In genomic region chr5:103938151-103938671, GRCh38 we compare ENCODE assay signal across 16 cellular contexts.
DNase-seq lines count a peak whose midpoint lies in the region; ATAC-seq and TF ChIP-seq lines count a peak whose summit lies in the region.
"Had no signal": no experiment of that assay in that cellular context is flagged by ENCODE, and none has a peak within 500 bp of the region (broad histone marks: within the 10 kb centered on the region; RNA-seq: fewer than 3 reads in every experiment).

No MANE protein-coding gene starts in this region.

- no peaks in the 10 kb centered on the region for H3K79me2 ChIP-seq in ACC112 (ENCODE audit: control insufficient read depth, insufficient read depth, low read length, unreplicated experiment)

- no CpG with 5 or more reads among the region's 5 CpGs for WGBS in neuronal stem cell (ENCODE audit: extremely low coverage in 2 of 2, insufficient read length in 2 of 2, insufficient replicate concordance in 1 of 2), 2 donors

- H3K9me3 ChIP-seq in neuronal stem cell (replicated peaks in 1 of 2; ENCODE audit: control insufficient read depth in 2 of 2, insufficient read depth in 1 of 2, low read depth in 1 of 2, low read length in 2 of 2) (no peaks in the 10 kb centered on the region), uterus (no peaks in the 10 kb centered on the region)
- H3K9me3 ChIP-seq: MG63 had no signal

- H2BK12ac ChIP-seq in neuronal stem cell (ENCODE audit: low read length): no peak overlapping the region

- POLR2A ChIA-PET in activated CD8-positive, alpha-beta T cell treated with anti-CD3 and anti-CD28 coated beads, Interleukin-2, amount 10 ng/mL, durations not matched to agents 7 days and 5 days (lab: Charles Lee): no interaction called here

- TF ChIP-seq CTCF in uterus (IDR thresholded peaks at IDR 0.05): no peak

- H3K23ac ChIP-seq in neuronal stem cell (ENCODE audit: low read depth, low read length, poor library complexity): no peak overlapping the region

- intact Hi-C loops in uterus (cut with DNase I; ENCODE audit: low total_unique reads): no loop called here

- H4K8ac ChIP-seq in neuronal stem cell (ENCODE audit: low read depth, low read length): no peak overlapping the region

- H2AK5ac ChIP-seq in neuronal stem cell (ENCODE audit: low read depth, low read length): no peak overlapping the region

- H3K4me3 ChIP-seq in ACC112 (ENCODE audit: low read depth, low read length) (no peak overlapping the region), neuronal stem cell (ENCODE audit: low read length in 2 of 2) (no peak overlapping the region), uterus (no peak overlapping the region)
- H3K4me3 ChIP-seq: MG63 had no signal

- CTCF ChIA-PET in activated CD8-positive, alpha-beta T cell treated with anti-CD3 and anti-CD28 coated beads, Interleukin-2, amount 10 ng/mL, durations not matched to agents 7 days and 5 days (lab: Charles Lee): no interaction called here

- H4K91ac ChIP-seq in neuronal stem cell (ENCODE audit: low read depth, low read length, poor library complexity): no peak overlapping the region

- no peak for ATAC-seq in activated CD8-positive, alpha-beta T cell treated with anti-CD3 and anti-CD28 coated beads, Interleukin-2, amount 10 ng/mL, durations not matched to agents 7 days and 5 days
- ATAC-seq: CD8-positive, alpha-beta T cell; HepG2 had no signal

- H2AFZ ChIP-seq in ACC112 (ENCODE audit: low read length, unreplicated experiment) (peak overlapping the region; percentile 33), neuronal stem cell (ENCODE audit: low read length) (peak overlapping the region; percentile 41)

- H2BK5ac ChIP-seq in neuronal stem cell (ENCODE audit: low read length): no peak overlapping the region

- H3K4ac ChIP-seq in neuronal stem cell (ENCODE audit: low read length): no peak overlapping the region

- peak; percentile 58 for DNase-seq in NCI-H146 (lab: John Stamatoyannopoulos, UW)
- DNase-seq in fibroblast of peridontal ligament (ENCODE audit: extremely low read depth): peak; percentile 75
- DNase-seq in neuronal stem cell (ENCODE audit: low spot score): no peak
- no peak for DNase-seq in cerebellum (ENCODE audit: low spot score)
- no peak for DNase-seq in activated CD4-positive, alpha-beta T cell treated with anti-CD3 and anti-CD28 coated beads for 48 hours
- DNase-seq in activated CD8-positive, alpha-beta T cell treated with anti-CD3 and anti-CD28 coated beads, Interleukin-2, amount 10 ng/mL, durations not matched to agents 7 days and 5 days: no peak
- DNase-seq in uterus: no peak
- DNase-seq: CD8-positive, alpha-beta T cell; MG63; NCI-H1105; NCI-H2029; NCI-H510A treated with DMSO at 0.1 percent for 48 hours; NK-92 treated with Interleukin-12 subunit alpha and Interleukin-12 subunit beta, amount 100 ng/mL, for 24 hours had no signal

- H3K9ac ChIP-seq in neuronal stem cell (ENCODE audit: low read depth, low read length, poor library complexity): no peak overlapping the region
- H3K9ac ChIP-seq: KMS-11 had no signal

- no peak overlapping the region for H3K14ac ChIP-seq in neuronal stem cell (ENCODE audit: low read length)

- no peaks in the 10 kb centered on the region for H3K4me1 Mint-ChIP-seq in activated CD8-positive, alpha-beta T cell treated with anti-CD3 and anti-CD28 coated beads, Interleukin-2, amount 10 ng/mL, durations not matched to agents 7 days and 5 days (ENCODE audit: low read depth)

- no peaks in the 10 kb centered on the region for H3K36me3 Mint-ChIP-seq in activated CD8-positive, alpha-beta T cell treated with anti-CD3 and anti-CD28 coated beads, Interleukin-2, amount 10 ng/mL, durations not matched to agents 7 days and 5 days (ENCODE audit: low read depth)
- H3K36me3 Mint-ChIP-seq: CD8-positive, alpha-beta T cell had no signal

- H2BK15ac ChIP-seq in neuronal stem cell (ENCODE audit: low read length): no peak overlapping the region

- H3K4me1 ChIP-seq in ACC112 (ENCODE audit: control insufficient read depth, insufficient read depth, low read length, unreplicated experiment) (no peaks in the 10 kb centered on the region), neuronal stem cell (ENCODE audit: control insufficient read depth in 2 of 2, insufficient read depth in 1 of 2, low read depth in 1 of 2, low read length in 2 of 2) (no peaks in the 10 kb centered on the region), uterus (no peaks in the 10 kb centered on the region)

- no peak overlapping the region for H3K27ac Mint-ChIP-seq in activated CD8-positive, alpha-beta T cell treated with anti-CD3 and anti-CD28 coated beads, Interleukin-2, amount 10 ng/mL, durations not matched to agents 7 days and 5 days
- H3K27ac Mint-ChIP-seq: CD8-positive, alpha-beta T cell had no signal

- no peak overlapping the region for H3K27ac ChIP-seq in ACC112 (ENCODE audit: low read depth, low read length)
- no peak overlapping the region for H3K27ac ChIP-seq in neuronal stem cell (replicated peaks; ENCODE audit: low read length)
- H3K27ac ChIP-seq in uterus: no peak overlapping the region
- H3K27ac ChIP-seq: KMS-11 had no signal

- no peaks in the 10 kb centered on the region for H3K27me3 Mint-ChIP-seq in activated CD8-positive, alpha-beta T cell treated with anti-CD3 and anti-CD28 coated beads, Interleukin-2, amount 10 ng/mL, durations not matched to agents 7 days and 5 days (ENCODE audit: low read depth)

- no peak overlapping the region for H3K4me2 ChIP-seq in neuronal stem cell (ENCODE audit: insufficient read depth, low read length, poor library complexity, severe bottlenecking)
- H3K4me2 ChIP-seq: KMS-11 had no signal

- no peak overlapping the region for H3K4me3 Mint-ChIP-seq in activated CD8-positive, alpha-beta T cell treated with anti-CD3 and anti-CD28 coated beads, Interleukin-2, amount 10 ng/mL, durations not matched to agents 7 days and 5 days
- H3K4me3 Mint-ChIP-seq: CD8-positive, alpha-beta T cell had no signal

- no peak for TF ChIP-seq POLR2A in uterus (IDR thresholded peaks at IDR 0.05)

- peaks cover 10% of the 10 kb centered on the region for H3K9me3 Mint-ChIP-seq in activated CD8-positive, alpha-beta T cell treated with anti-CD3 and anti-CD28 coated beads, Interleukin-2, amount 10 ng/mL, durations not matched to agents 7 days and 5 days (ENCODE audit: insufficient read depth)

- H3K36me3 ChIP-seq in ACC112 (ENCODE audit: insufficient read depth, low read length): no peaks in the 10 kb centered on the region
- no peaks in the 10 kb centered on the region for H3K36me3 ChIP-seq in neuronal stem cell (replicated peaks in 1 of 2; ENCODE audit: control insufficient read depth in 2 of 2, insufficient read depth in 2 of 2, low read length in 2 of 2)
- no peaks in the 10 kb centered on the region for H3K36me3 ChIP-seq in uterus
- H3K36me3 ChIP-seq: MG63 had no signal

- H3K27me3 ChIP-seq in ACC112 (ENCODE audit: insufficient read depth, low read length): no peaks in the 10 kb centered on the region
- no peaks in the 10 kb centered on the region for H3K27me3 ChIP-seq in neuronal stem cell (ENCODE audit: control insufficient read depth in 3 of 3, insufficient read depth in 3 of 3, low read depth in 1 of 3, low read length in 3 of 3)
- no peaks in the 10 kb centered on the region for H3K27me3 ChIP-seq in uterus
- H3K27me3 ChIP-seq: MG63 had no signal

- no peak overlapping the region for H2BK120ac ChIP-seq in neuronal stem cell (ENCODE audit: low read depth, low read length)

- no peak overlapping the region for H3K18ac ChIP-seq in neuronal stem cell (ENCODE audit: low read length)

- H3K79me1 ChIP-seq in neuronal stem cell (ENCODE audit: low read depth, low read length): no peaks in the 10 kb centered on the region

Comparison
In these comparisons a context has a peak if more than half of its experiments do, and no peak if none do; other contexts are left out.
1. DNase-seq: peak in NCI-H146 (single experiment) and fibroblast of peridontal ligament (single experiment); none in neuronal stem cell (single experiment), cerebellum (single experiment), activated CD4-positive, alpha-beta T cell treated with anti-CD3 and anti-CD28 coated beads for 48 hours (single experiment), activated CD8-positive, alpha-beta T cell treated with anti-CD3 and anti-CD28 coated beads, Interleukin-2, amount 10 ng/mL, durations not matched to agents 7 days and 5 days (single experiment) and uterus (0 of 2).